In the genomic region with DNA sequence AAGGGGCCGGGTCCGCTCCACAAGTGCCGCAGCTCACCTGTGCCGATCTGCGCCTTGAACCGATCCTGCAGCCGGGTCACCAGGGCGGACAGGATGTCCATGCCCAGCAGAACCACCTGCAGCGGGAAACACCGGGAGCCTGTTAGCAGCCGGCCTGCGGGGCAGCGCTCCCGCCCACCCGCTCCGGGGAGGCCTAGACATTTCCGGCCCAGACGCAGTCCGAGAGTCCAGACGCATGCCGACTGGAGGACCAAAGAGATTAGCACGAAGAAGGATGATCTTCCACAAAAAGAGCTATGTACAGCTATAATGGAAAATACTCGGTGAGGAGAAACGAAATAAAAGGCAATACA, we compare ENCODE assay signal across 8 cellular contexts. TPM values are rescaled to one million over a fixed set of nuclear protein-coding genes. Genes with fewer than 3 reads are reported as not detected.
DNase-seq lines count a peak whose midpoint lies in the region; ATAC-seq and TF ChIP-seq lines count a peak whose summit lies in the region.

No MANE protein-coding gene starts in this region.

- in situ Hi-C loops in SK-MEL-5 (cut with HindIII; ENCODE audit: low pct_unique_long_range_greater_than_20kb, low sequenced_read_pairs): no loop called here

- 0% methylated on average over 23 to 24 of the region's 24 CpGs for WGBS in mesodermal cell (ENCODE audit: insufficient coverage in 2 of 2), 2 experiments
- 0% methylated on average over 16 to 24 of the region's 24 CpGs for WGBS in thyroid gland, 2 donors

- H3K27ac ChIP-seq in duodenal mucosa (ENCODE audit: low read depth, low read length): peak overlapping the region; percentile 97
- H3K27ac ChIP-seq in mesodermal cell (ENCODE audit: low read depth, low read length, severe bottlenecking): peak overlapping the region; percentile 100
- H3K27ac ChIP-seq in thyroid gland: peak overlapping the region; percentile 96 to 99 (median 98)

- H3K4me1 ChIP-seq in duodenal mucosa (ENCODE audit: control insufficient read depth in 1 of 2, insufficient read depth in 2 of 2, low read length in 2 of 2) (peaks cover 13 to 21% of the 10 kb centered on the region in 2 donors), mesodermal cell (ENCODE audit: control insufficient read depth, insufficient read depth, low read length, poor library complexity, severe bottlenecking) (peaks cover 9% of the 10 kb centered on the region), thyroid gland (peaks cover 25 to 26% of the 10 kb centered on the region in 2 donors)

- ATAC-seq in GM19438 (IDR thresholded peaks at IDR 0.05; ENCODE audit: low read depth, unreplicated experiment) (peak; percentile 50), HG03457 (IDR thresholded peaks at IDR 0.05; ENCODE audit: unreplicated experiment) (peak; percentile 41)

- no peaks in the 10 kb centered on the region for H3K9me3 ChIP-seq in duodenal mucosa (ENCODE audit: control insufficient read depth in 1 of 2, low read length in 2 of 2)
- H3K9me3 ChIP-seq in mesodermal cell (ENCODE audit: control insufficient read depth, low read length): no peaks in the 10 kb centered on the region
- no peaks in the 10 kb centered on the region for H3K9me3 ChIP-seq in thyroid gland

- no peak for TF ChIP-seq POLR2A in thyroid gland (IDR thresholded peaks at IDR 0.05)

- intact Hi-C loops in thyroid gland (cut with DNase I): loop anchor here (5.0 kb wide), 1 partner anchor 207 kb away; the partner anchor contains the start of gene NIFK

- peak; percentile 80 for DNase-seq in EH (ENCODE audit: low read depth)
- peak; percentile 77 for DNase-seq in SK-MEL-5 (ENCODE audit: low read depth, low spot score)
- peak; percentile 80 to 81 for DNase-seq in thyroid gland
- no peak for DNase-seq in stimulated activated CD4-positive, alpha-beta T cell treated with anti-CD3 and anti-CD28 coated beads, Interleukin-1b, Interleukin-23, amount 100 ng/mL, for 48 hours

- H3K27me3 ChIP-seq in duodenal mucosa (ENCODE audit: control insufficient read depth in 1 of 2, insufficient read depth in 2 of 2, low read length in 2 of 2): no peaks in the 10 kb centered on the region
- no peaks in the 10 kb centered on the region for H3K27me3 ChIP-seq in thyroid gland

- H3K9ac ChIP-seq in duodenal mucosa (ENCODE audit: low read depth in 1 of 2, low read length in 2 of 2): peak overlapping the region; percentile 48 to 66

- H3K4me3 ChIP-seq in duodenal mucosa (ENCODE audit: low read depth in 1 of 2, low read length in 2 of 2) (peak overlapping the region; percentile 85 to 95), mesodermal cell (ENCODE audit: extremely low read depth, insufficient read depth, low read length, poor library complexity, severe bottlenecking) (peak overlapping the region; percentile 66), thyroid gland (replicated peaks in 1 of 3) (peak overlapping the region; percentile 15 to 70 (median 39))

- H3K36me3 ChIP-seq in duodenal mucosa (ENCODE audit: control insufficient read depth in 1 of 2, insufficient read depth in 2 of 2, low read length in 2 of 2) (peaks cover 5 to 16% of the 10 kb centered on the region in 2 donors), mesodermal cell (ENCODE audit: control insufficient read depth, insufficient read depth, low read length) (peaks cover 21% of the 10 kb centered on the region), thyroid gland (no peaks in the 10 kb centered on the region)

- TF ChIP-seq CTCF in thyroid gland (IDR thresholded peaks at IDR 0.05): no peak

RNA-seq across cellular contexts. Expression of gene RNU4ATAC, which starts 0.5 kb away (rescaled TPM):
- not detected in 2 replicates for total RNA-seq in SK-MEL-5 (2014; rRNA removed; shearing (Covaris generic))
- not detected in 2 replicates for polyA plus RNA-seq in SK-MEL-5 (2015; cell fraction: cytosol; rRNA removed)
- polyA plus RNA-seq in SK-MEL-5 (2015; cell fraction: nucleus; rRNA removed): not detected in 2 replicates
- 1,932 TPM for polyA plus RNA-seq in mesodermal cell (2013, experiment 1 of 2)
- polyA plus RNA-seq in mesodermal cell (2013, experiment 2 of 2): 2,253 TPM
- not detected for total RNA-seq in thyroid gland

Comparison
In these comparisons a context has a peak if more than half of its experiments do, and no peak if none do; other contexts are left out.
1. H3K4me3 ChIP-seq: peak in every context shown above with its lines; median percentile 90 in duodenal mucosa; 66 in mesodermal cell; 39 in thyroid gland.